In the genomic region with DNA sequence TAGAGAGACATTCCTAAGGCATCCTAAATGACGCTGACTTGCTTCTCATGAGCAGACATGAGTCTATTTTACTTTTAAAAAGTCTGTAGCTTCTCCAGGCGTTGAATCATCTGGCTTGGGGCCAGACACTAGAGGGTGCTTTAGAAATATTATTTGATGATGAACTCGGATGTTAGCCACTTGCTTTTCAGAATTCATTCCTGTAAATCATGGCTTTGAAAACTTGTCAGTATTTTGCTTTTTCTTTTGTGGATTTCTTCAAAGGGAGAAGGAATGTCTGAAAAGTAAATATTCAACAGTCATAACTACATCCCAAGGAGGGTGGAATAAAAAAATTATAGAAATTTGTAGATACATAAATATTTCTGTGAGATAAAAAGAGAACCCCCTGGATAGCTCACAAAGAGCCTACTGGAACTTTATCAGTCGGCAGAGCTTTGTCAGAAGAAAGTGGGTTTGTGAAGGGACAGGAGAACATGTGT, we compare ENCODE assay signal across 9 cellular contexts.
DNase-seq lines count a peak whose midpoint lies in the region; ATAC-seq and TF ChIP-seq lines count a peak whose summit lies in the region.
"Had no signal": no experiment of that assay in that cellular context is flagged by ENCODE, and none has a peak within 500 bp of the region (broad histone marks: within the 10 kb centered on the region; RNA-seq: fewer than 3 reads in every experiment).

No MANE protein-coding gene starts in this region.

- intact Hi-C loops in vagina (cut with DNase I), result no loop called here
- intact Hi-C loops in CD14-positive monocyte (cut with micrococcal nuclease), result no loop called here

- H3K4me3 ChIP-seq in vagina, result no peak overlapping the region

- H3K27ac Mint-ChIP-seq in CD14-positive monocyte, result no peak overlapping the region
- H3K27ac Mint-ChIP-seq: CD4-positive, CD25-positive, alpha-beta regulatory T cell had no signal

- TF ChIP-seq CTCF in vagina (IDR thresholded peaks at IDR 0.05), result no peak
- TF ChIP-seq CTCF in CD14-positive monocyte (IDR thresholded peaks at IDR 0.05), result no peak

- no peak for TF ChIP-seq POLR2A in vagina (IDR thresholded peaks at IDR 0.05)

- H3K36me3 Mint-ChIP-seq in CD14-positive monocyte, result no peaks in the 10 kb centered on the region
- H3K36me3 Mint-ChIP-seq: CD4-positive, CD25-positive, alpha-beta regulatory T cell had no signal

- H3K4me1 ChIP-seq in vagina, result peaks cover 40% of the 10 kb centered on the region

- H3K9me3 Mint-ChIP-seq in CD14-positive monocyte, result no peaks in the 10 kb centered on the region

- H3K4me1 Mint-ChIP-seq in CD14-positive monocyte, result no peaks in the 10 kb centered on the region
- H3K4me1 Mint-ChIP-seq: CD4-positive, CD25-positive, alpha-beta regulatory T cell had no signal

- H3K27ac ChIP-seq in vagina, result peak overlapping the region; percentile 11

- H3K9me3 ChIP-seq in vagina, result no peaks in the 10 kb centered on the region

- ATAC-seq in GM19452 (IDR thresholded peaks at IDR 0.05; ENCODE audit: unreplicated experiment), result no peak
- no peak for ATAC-seq in GM19455 (IDR thresholded peaks at IDR 0.05; ENCODE audit: unreplicated experiment)

- no peaks in the 10 kb centered on the region for H3K36me3 ChIP-seq in vagina

- H3K4me3 Mint-ChIP-seq in CD14-positive monocyte, result no peak overlapping the region
- H3K4me3 Mint-ChIP-seq: CD4-positive, CD25-positive, alpha-beta regulatory T cell had no signal

- peak; percentile 5 for DNase-seq in NCI-H82 (lab: John Stamatoyannopoulos, UW)
- DNase-seq in NCI-H82 treated with DMSO at 0.1 percent for 48 hours (lab: John Stamatoyannopoulos, UW; ENCODE audit: unreplicated experiment), result no peak
- peak; percentile 91 for DNase-seq in amniotic stem cell (lab: John Stamatoyannopoulos, UW)
- peak; percentile 84 for DNase-seq in kidney glomerular epithelial cell (lab: John Stamatoyannopoulos, UW)
- DNase-seq in vagina (ENCODE audit: extremely low spot score in 2 of 2), result no peak
- no peak for DNase-seq in CD14-positive monocyte (ENCODE audit: low spot score)
- DNase-seq: CD4-positive, CD25-positive, alpha-beta regulatory T cell had no signal

- no peaks in the 10 kb centered on the region for H3K27me3 ChIP-seq in vagina

- H3K27me3 Mint-ChIP-seq in CD14-positive monocyte (ENCODE audit: low read depth in 3 of 3), result no peaks in the 10 kb centered on the region
- H3K27me3 Mint-ChIP-seq: CD4-positive, CD25-positive, alpha-beta regulatory T cell had no signal

Comparison
In these comparisons a context has a peak if more than half of its experiments do, and no peak if none do; other contexts are left out.
1. DNase-seq: peak in NCI-H82 (single experiment), amniotic stem cell (single experiment) and kidney glomerular epithelial cell (single experiment); none in NCI-H82 treated with DMSO at 0.1 percent for 48 hours (single experiment), vagina (0 of 2) and CD14-positive monocyte (single experiment).